30 cellular contexts compared by ENCODE assay signal in the genomic region with DNA sequence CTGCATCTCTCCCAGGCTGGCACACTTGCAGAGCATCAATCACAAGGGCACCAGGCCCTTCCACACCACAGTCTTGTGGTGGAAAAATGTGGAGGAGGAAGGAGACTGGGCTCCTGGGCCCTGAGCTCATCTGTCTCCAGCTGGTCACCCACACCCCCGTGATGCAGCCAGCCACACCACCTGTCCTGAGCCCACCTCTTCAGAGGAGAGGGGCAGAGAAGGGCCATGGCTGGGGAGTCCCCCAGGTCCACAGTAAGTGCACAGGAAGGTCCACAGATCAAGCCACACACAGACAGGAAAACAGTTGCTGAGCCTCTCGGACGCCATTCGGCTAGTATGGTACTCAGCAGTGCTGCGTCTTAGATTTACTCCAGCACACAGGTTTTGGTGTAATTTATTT.
"Had no signal": no experiment of that assay in that cellular context is flagged by ENCODE, and none has a peak within 500 bp of the region (broad histone marks: within the 10 kb centered on the region; RNA-seq: fewer than 3 reads in every experiment).

No MANE protein-coding gene starts in this region.

- H3K27me3 ChIP-seq: brain microvascular endothelial cell had no signal

- H3K36me3 ChIP-seq: brain microvascular endothelial cell had no signal

- H3K27ac ChIP-seq: brain microvascular endothelial cell, KMS-11, RWPE1 had no signal

- ATAC-seq: activated CD8-positive, alpha-beta T cell treated with anti-CD3 and anti-CD28 coated beads, Interleukin-2, amount 10 ng/mL, durations not matched to agents 7 days and 5 days; PC-3 had no signal

- DNase-seq: activated CD4-positive, alpha-beta T cell treated with anti-CD3 and anti-CD28 coated beads, Interleukin-2, amount 10 ng/mL, durations not matched to agents 7 days and 5 days; activated CD4-positive, alpha-beta T cell treated with anti-CD3 and anti-CD28 coated beads, Interleukin-2, amount 50 U/mL, for 48 hours; activated CD8-positive, alpha-beta memory T cell treated with anti-CD3 and anti-CD28 coated beads, Interleukin-2, amount 50 U/mL, for 4 hours; activated CD8-positive, alpha-beta T cell treated with anti-CD3 and anti-CD28 coated beads, Interleukin-2, amount 10 ng/mL, durations not matched to agents 7 days and 5 days; activated effector memory CD4-positive, alpha-beta T cell treated with anti-CD3 and anti-CD28 coated beads, Interleukin-2, amount 50 U/mL, for 16 hours; activated naive CD4-positive, alpha-beta T cell; activated naive CD4-positive, alpha-beta T cell treated with anti-CD3 and anti-CD28 coated beads, Interleukin-2, amount 50 U/mL, for 16 hours; activated naive CD8-positive, alpha-beta T cell treated with anti-CD3 and anti-CD28 coated beads for 36 hours; activated T-cell treated with anti-CD3 and anti-CD28 coated beads for 4 hours; activated T-cell treated with anti-CD3 and anti-CD28 coated beads, Interleukin-2, amount 50 U/mL, for 48 hours; amniotic stem cell; brain microvascular endothelial cell; MM.1S; NCI-H146; NCI-H187; NCI-H2029 treated with DMSO at 0.1 percent for 48 hours; NCI-H2107; NCI-H2171; NCI-H510A; NCI-H526; NCI-H748 treated with DMSO at 0.1 percent for 48 hours; NK-92 treated with Interleukin-12 subunit alpha and Interleukin-12 subunit beta, amount 100 ng/mL, for 24 hours; PC-3; Right ventricle myocardium superior; SW 1271; T-helper 1 cell; T-helper 2 cell; T-helper 9 cell had no signal

- H3K4me2 ChIP-seq: KMS-11 had no signal
